Comparison of ENCODE assay signal across 13 cellular contexts in the genomic region with DNA sequence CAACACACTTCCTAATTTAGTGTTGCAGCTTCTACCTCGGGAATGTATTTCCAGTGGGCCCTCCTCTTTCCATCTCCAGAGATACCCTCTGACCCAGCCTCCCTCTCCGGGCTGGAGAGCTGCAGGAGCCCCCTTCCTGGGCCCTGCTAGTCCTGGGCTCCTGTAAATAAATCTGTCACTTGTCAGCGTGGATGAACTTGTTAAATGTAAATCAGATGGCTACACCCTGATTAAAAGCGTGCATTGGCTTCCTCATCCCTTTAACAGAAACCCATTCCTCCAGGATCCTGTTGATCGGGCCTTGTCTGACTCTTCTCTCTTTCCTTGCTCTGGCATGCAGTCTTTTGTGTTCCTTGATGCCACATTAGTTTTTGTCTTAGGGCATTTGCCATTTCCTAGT. TPM values are rescaled to one million over a fixed set of nuclear protein-coding genes. Genes with fewer than 3 reads are reported as not detected.
DNase-seq lines count a peak whose midpoint lies in the region; ATAC-seq and TF ChIP-seq lines count a peak whose summit lies in the region.
"Had no signal": no experiment of that assay in that cellular context is flagged by ENCODE, and none has a peak within 500 bp of the region (broad histone marks: within the 10 kb centered on the region; RNA-seq: fewer than 3 reads in every experiment).

No MANE protein-coding gene starts in this region.

- peaks cover 4% of the 10 kb centered on the region for H3K36me3 Mint-ChIP-seq in activated naive CD8-positive, alpha-beta T cell treated with anti-CD3 and anti-CD28 coated beads, Interleukin-2, amount 50 U/mL, for 24 hours (ENCODE audit: low read depth)
- no peaks in the 10 kb centered on the region for H3K36me3 Mint-ChIP-seq in natural killer cell

- no TSS peak for BruUV-seq in A673 (replicated peaks; lab: Mats Ljungman, UMichigan)

- no peaks in the 10 kb centered on the region for H3K9me3 Mint-ChIP-seq in activated naive CD8-positive, alpha-beta T cell treated with anti-CD3 and anti-CD28 coated beads, Interleukin-2, amount 50 U/mL, for 24 hours
- no peaks in the 10 kb centered on the region for H3K9me3 Mint-ChIP-seq in natural killer cell
- H3K9me3 Mint-ChIP-seq: CD14-positive monocyte had no signal

- no peaks in the 10 kb centered on the region for H3K27me3 ChIP-seq in A673 (replicated peaks; ENCODE audit: insufficient read depth, low read depth, low read length, poor library complexity)

- H3K27me3 Mint-ChIP-seq in activated naive CD8-positive, alpha-beta T cell treated with anti-CD3 and anti-CD28 coated beads, Interleukin-2, amount 50 U/mL, for 24 hours: no peaks in the 10 kb centered on the region
- no peaks in the 10 kb centered on the region for H3K27me3 Mint-ChIP-seq in natural killer cell (ENCODE audit: low read depth in 2 of 2)

- H3K9me3 ChIP-seq in A673 (ENCODE audit: low read depth, low read length, poor library complexity, severe bottlenecking): no peaks in the 10 kb centered on the region

- H3K4me1 ChIP-seq in A673 (ENCODE audit: insufficient read depth, low read length, poor library complexity, severe bottlenecking): peaks cover 24% of the 10 kb centered on the region

- CTCF ChIA-PET in A673 (lab: Charles Lee): no interaction called here
- CTCF ChIA-PET in HEK293T (lab: Yijun Ruan, JAX): no interaction called here

- ATAC-seq in activated naive CD8-positive, alpha-beta T cell treated with anti-CD3 and anti-CD28 coated beads, Interleukin-2, amount 50 U/mL, for 24 hours: no peak
- ATAC-seq in natural killer cell (no peak), GM21423 (IDR thresholded peaks at IDR 0.05; ENCODE audit: unreplicated experiment) (no peak), GM19463 (IDR thresholded peaks at IDR 0.05; ENCODE audit: unreplicated experiment) (no peak)

- DNase-seq in A673 (ENCODE audit: low spot score): no peak
- DNase-seq in HEK293T (ENCODE audit: extremely low spot score): no peak
- DNase-seq in activated naive CD8-positive, alpha-beta T cell treated with anti-CD3 and anti-CD28 coated beads, Interleukin-2, amount 50 U/mL, for 24 hours: no peak
- DNase-seq in natural killer cell: no peak
- no peak for DNase-seq in anterior cingulate cortex (lab: John Stamatoyannopoulos, UW)
- no peak for DNase-seq in stimulated activated CD4-positive, alpha-beta T cell treated with anti-CD3 and anti-CD28 coated beads, Interleukin-2, amount 100 ng/mL, for 24 hours
- DNase-seq: activated CD4-positive, alpha-beta T cell treated with anti-CD3 and anti-CD28 coated beads for 48 hours; NCI-H2081; SHP77 had no signal

- H3K4me3 ChIP-seq in A673 (ENCODE audit: low read depth, low read length, poor library complexity, severe bottlenecking): no peak overlapping the region

- intact Hi-C loops in A673 (cut with micrococcal nuclease; ENCODE audit: unreplicated experiment): no loop called here
- intact Hi-C loops in natural killer cell (cut with micrococcal nuclease): no loop called here

- H3K4me1 Mint-ChIP-seq in activated naive CD8-positive, alpha-beta T cell treated with anti-CD3 and anti-CD28 coated beads, Interleukin-2, amount 50 U/mL, for 24 hours: peaks cover 37% of the 10 kb centered on the region
- H3K4me1 Mint-ChIP-seq in natural killer cell: peaks cover 31 to 51% of the 10 kb centered on the region in 2 donors

- no peaks in the 10 kb centered on the region for H3K36me3 ChIP-seq in A673 (ENCODE audit: insufficient read depth, low read length, poor library complexity, severe bottlenecking)

- TF ChIP-seq CTCF in A673 (conservative IDR thresholded peaks at IDR 0.05; ENCODE audit: low read depth, low read length) (no peak), natural killer cell (IDR thresholded peaks at IDR 0.05) (no peak)

- no peak overlapping the region for H3K27ac Mint-ChIP-seq in activated naive CD8-positive, alpha-beta T cell treated with anti-CD3 and anti-CD28 coated beads, Interleukin-2, amount 50 U/mL, for 24 hours
- peak overlapping the region; percentile 54 to 67 for H3K27ac Mint-ChIP-seq in natural killer cell

- POLR2A ChIA-PET in A673 (lab: Charles Lee; ENCODE audit: low non-redundant PET): no interaction called here
- POLR2A ChIA-PET in HEK293T (lab: Yijun Ruan, JAX): no interaction called here

- peak overlapping the region; percentile 62 for H3K27ac ChIP-seq in A673 (ENCODE audit: low read depth, low read length, poor library complexity, severe bottlenecking)
- H3K27ac ChIP-seq: parathyroid adenoma had no signal

- H3K4me3 Mint-ChIP-seq in activated naive CD8-positive, alpha-beta T cell treated with anti-CD3 and anti-CD28 coated beads, Interleukin-2, amount 50 U/mL, for 24 hours: peak overlapping the region; percentile 5
- peak overlapping the region; percentile 41 for H3K4me3 Mint-ChIP-seq in natural killer cell

TF ChIP-seq in HEK293T, 16 proteins besides CTCF, POLR2A, EP300 and RAD21:
- TF ChIP-seq ZNF384 (IDR thresholded peaks at IDR 0.05) (no peak), FOXM1 (IDR thresholded peaks at IDR 0.05; ENCODE audit: borderline replicate concordance) (no peak), PKNOX1 (IDR thresholded peaks at IDR 0.05) (peak; percentile 55)

RNA-seq across cellular contexts. Expression of gene ZNF236, which starts 2.4 kb away (rescaled TPM):
- total RNA-seq in A673 (2021) (23.4 and 24.8 TPM in 2 replicates), natural killer cell (10 to 100 TPM; 35.1 to 42.2 (median 39.7) TPM)
